Comparison of ENCODE assay signal across 16 cellular contexts in the genomic region with DNA sequence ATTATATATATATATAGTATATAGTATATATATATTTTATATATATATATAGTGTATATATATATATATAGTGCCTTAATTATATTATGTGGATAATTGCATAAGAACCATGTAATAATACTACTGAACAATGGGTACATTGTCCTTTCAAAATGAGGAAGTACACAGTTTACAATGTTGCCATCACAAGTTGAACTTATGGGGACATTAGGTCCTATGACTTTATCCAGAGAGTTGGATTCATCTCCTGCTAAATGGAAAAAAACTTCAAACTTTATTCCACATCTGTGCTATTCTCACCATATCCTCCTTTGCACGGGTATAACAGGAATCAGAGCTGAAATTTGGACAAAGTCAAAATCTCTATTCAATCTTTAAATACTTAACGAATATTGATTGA.
DNase-seq lines count a peak whose midpoint lies in the region; ATAC-seq, FAIRE-seq and TF ChIP-seq lines count a peak whose summit lies in the region.
"Had no signal": no experiment of that assay in that cellular context is flagged by ENCODE, and none has a peak within 500 bp of the region (broad histone marks: within the 10 kb centered on the region; RNA-seq: fewer than 3 reads in every experiment).

No MANE protein-coding gene starts in this region.

- H3K4me1 ChIP-seq in mucosa of descending colon (ENCODE audit: low read depth) (peaks cover 15% of the 10 kb centered on the region), left lung (peaks cover 12 to 40% of the 10 kb centered on the region in 2 donors)

- no peak for TF ChIP-seq POLR2A in GM12891 (IDR thresholded peaks at IDR 0.05; ENCODE audit: low read depth, low read length)
- TF ChIP-seq POLR2A in NB4 (IDR thresholded peaks at IDR 0.05; ENCODE audit: extremely low read depth, insufficient read length) = no peak

- peak; percentile 35 for ATAC-seq in mucosa of descending colon
- ATAC-seq in left lung = no peak
- ATAC-seq: GM23338 had no signal

- H3K9me3 ChIP-seq in mucosa of descending colon (no peaks in the 10 kb centered on the region), left lung (no peaks in the 10 kb centered on the region)

- H3K4me3 ChIP-seq in NB4 (ENCODE audit: low read depth, low read length) (no peak overlapping the region), mucosa of descending colon (no peak overlapping the region), left lung (no peak overlapping the region)
- H3K4me3 ChIP-seq: GM23338 had no signal

- H3K36me3 ChIP-seq in mucosa of descending colon (ENCODE audit: low read depth) (no peaks in the 10 kb centered on the region), left lung (no peaks in the 10 kb centered on the region)

- no peak for TF ChIP-seq CTCF in NB4 (IDR thresholded peaks at IDR 0.05; ENCODE audit: low read depth, low read length)
- no peak for TF ChIP-seq CTCF in mucosa of descending colon (IDR thresholded peaks at IDR 0.05)
- no peak for TF ChIP-seq CTCF in left lung (IDR thresholded peaks at IDR 0.05)

- FAIRE-seq in GM12891 (lab: Jason Lieb, UNC) = no peak

- DNase-seq in CD1c-positive myeloid dendritic cell (ENCODE audit: extremely low spot score) (peak; percentile 32), GM12891 (ENCODE audit: insufficient read length, low spot score) (no peak), NB4 (ENCODE audit: low read depth) (peak; percentile 36), mucosa of descending colon (no peak), amygdala (lab: John Stamatoyannopoulos, UW) (no peak), hepatic stellate cell (ENCODE audit: low spot score) (no peak), left lung (no peak)
- DNase-seq: C1 segment of cervical spinal cord; CD4-positive, alpha-beta memory T cell; COR-L47; DND-41; GF-D8; H7; IMR-90; KBM-7 had no signal

- peak overlapping the region in 1 of 2 donors; percentile 42 for H3K27ac ChIP-seq in left lung

- intact Hi-C loops in mucosa of descending colon (cut with DNase I, micrococcal nuclease) (no loop called here), left lung (cut with DNase I) (loop anchor here in 1 of 2 donors (10.0 kb wide), 1 partner anchor 318 kb away; no protein-coding TSS in a partner anchor)

- H3K27me3 ChIP-seq in left lung = no peaks in the 10 kb centered on the region

TF ChIP-seq in GM12891, 5 proteins besides CTCF, POLR2A, EP300 and RAD21:
- TF ChIP-seq POU2F2 (IDR thresholded peaks at IDR 0.05; ENCODE audit: low read depth, low read length) = no peak
- 0 out of 2 replicates have a peak, but pooled peaks have one; percentile 9 for TF ChIP-seq SPI1 (IDR thresholded peaks at IDR 0.05; ENCODE audit: low read depth, low read length)
- TF ChIP-seq PAX5 (IDR thresholded peaks at IDR 0.05; ENCODE audit: insufficient read depth, low read length, severe bottlenecking) = no peak

Comparison
In these comparisons a context has a peak if more than half of its experiments do, and no peak if none do; other contexts are left out.
1. DNase-seq: peak in CD1c-positive myeloid dendritic cell (single experiment) and NB4 (single experiment); none in GM12891 (single experiment), mucosa of descending colon (0 of 3), amygdala (0 of 56), hepatic stellate cell (single experiment) and left lung (0 of 2).